Comparison of ENCODE assay signal across 8 cellular contexts in the genomic region with DNA sequence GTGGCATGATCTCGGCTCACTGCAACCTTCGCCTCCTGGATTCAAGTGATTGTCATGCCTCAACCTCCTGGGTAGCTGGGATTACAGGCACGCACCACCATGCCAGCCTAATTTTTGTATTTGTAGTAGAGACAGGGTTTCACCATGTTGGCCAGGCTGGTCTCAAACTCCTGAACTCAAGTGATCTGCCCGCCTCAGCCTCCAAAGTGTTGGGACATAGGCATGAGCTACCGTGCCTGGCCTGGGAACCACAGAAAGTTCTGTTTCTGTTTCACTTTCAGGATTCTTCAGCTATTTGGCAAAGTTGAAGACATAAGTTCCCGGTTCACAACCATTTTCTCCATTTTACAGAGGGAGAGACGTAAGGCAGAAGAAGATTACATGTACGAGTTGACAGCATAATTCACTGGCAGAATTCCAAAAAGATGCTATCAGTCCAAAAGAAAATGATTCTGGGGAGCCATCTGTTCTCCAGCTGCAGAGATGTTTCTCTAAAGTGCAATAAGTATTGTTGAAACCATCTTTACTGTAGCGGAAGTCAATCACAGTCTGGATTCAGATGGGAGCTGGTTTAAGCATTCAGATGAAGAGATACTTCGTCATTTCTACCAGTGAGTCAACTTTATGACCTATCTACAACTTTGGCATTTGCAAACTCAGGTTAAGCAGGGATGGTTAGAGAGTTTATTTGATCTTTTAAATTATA. TPM values are rescaled to one million over a fixed set of nuclear protein-coding genes. Genes with fewer than 3 reads are reported as not detected.
DNase-seq lines count a peak whose midpoint lies in the region; ATAC-seq and TF ChIP-seq lines count a peak whose summit lies in the region.

No MANE protein-coding gene starts in this region.

- CTCF ChIA-PET in CD4-positive, alpha-beta T cell (lab: Charles Lee) = no interaction called here

- no peaks in the 10 kb centered on the region for H3K27me3 ChIP-seq in CD4-positive, alpha-beta T cell (ENCODE audit: control insufficient read depth, insufficient read depth, low read length)

- no peaks in the 10 kb centered on the region for H3K9me3 ChIP-seq in CD4-positive, alpha-beta T cell (ENCODE audit: control insufficient read depth, low read length)

- ATAC-seq in CD4-positive, alpha-beta T cell (ENCODE audit: poor library complexity) = peak; percentile 59
- no peak for ATAC-seq in naive thymus-derived CD8-positive, alpha-beta T cell
- no peak for ATAC-seq in GM21367 (IDR thresholded peaks at IDR 0.05; ENCODE audit: unreplicated experiment)
- ATAC-seq in GM18858 (IDR thresholded peaks at IDR 0.05; ENCODE audit: unreplicated experiment) = no peak

- H3K36me3 Mint-ChIP-seq in CD4-positive, alpha-beta T cell (ENCODE audit: low read depth) = no peaks in the 10 kb centered on the region
- H3K36me3 Mint-ChIP-seq in activated naive CD4-positive, alpha-beta T cell treated with anti-CD3 and anti-CD28 coated beads, Interleukin-2, amount 50 U/mL, for 24 hours = no peaks in the 10 kb centered on the region
- no peaks in the 10 kb centered on the region for H3K36me3 Mint-ChIP-seq in naive thymus-derived CD8-positive, alpha-beta T cell

- peak overlapping the region; percentile 21 for H3K27ac Mint-ChIP-seq in CD4-positive, alpha-beta T cell
- peak overlapping the region; percentile 60 for H3K27ac Mint-ChIP-seq in activated naive CD4-positive, alpha-beta T cell treated with anti-CD3 and anti-CD28 coated beads, Interleukin-2, amount 50 U/mL, for 24 hours
- H3K27ac Mint-ChIP-seq in naive thymus-derived CD8-positive, alpha-beta T cell = peak overlapping the region in 4 of 10 donors; percentile 11 to 58 (median 41)

- DNase-seq in CD4-positive, alpha-beta T cell = no peak
- DNase-seq in LHCN-M2 (ENCODE audit: low read depth) (peak; percentile 19), D341Med (ENCODE audit: low spot score) (no peak), head of caudate nucleus (no peak)
- DNase-seq in naive thymus-derived CD8-positive, alpha-beta T cell = no peak

- TF ChIP-seq CTCF in CD4-positive, alpha-beta T cell (IDR thresholded peaks at IDR 0.05) = no peak

- H3K9me3 Mint-ChIP-seq in CD4-positive, alpha-beta T cell = no peaks in the 10 kb centered on the region
- no peaks in the 10 kb centered on the region for H3K9me3 Mint-ChIP-seq in activated naive CD4-positive, alpha-beta T cell treated with anti-CD3 and anti-CD28 coated beads, Interleukin-2, amount 50 U/mL, for 24 hours
- no peaks in the 10 kb centered on the region for H3K9me3 Mint-ChIP-seq in naive thymus-derived CD8-positive, alpha-beta T cell

- H3K4me3 Mint-ChIP-seq in CD4-positive, alpha-beta T cell = peak overlapping the region; percentile 37
- peak overlapping the region; percentile 72 for H3K4me3 Mint-ChIP-seq in activated naive CD4-positive, alpha-beta T cell treated with anti-CD3 and anti-CD28 coated beads, Interleukin-2, amount 50 U/mL, for 24 hours
- peak overlapping the region in 7 of 10 donors; percentile 2 to 63 (median 21) for H3K4me3 Mint-ChIP-seq in naive thymus-derived CD8-positive, alpha-beta T cell

- intact Hi-C loops in CD4-positive, alpha-beta T cell (cut with DNase I, micrococcal nuclease) = no loop called here
- intact Hi-C loops in head of caudate nucleus (cut with DNase I) = no loop called here

- POLR2A ChIA-PET in CD4-positive, alpha-beta T cell (lab: Charles Lee) = interaction anchor here (0.6 to 2.5 kb wide), 2 partner anchors 8 kb away, joined by 5 to 18 read pairs; partner anchors contain the start of gene RNF34
- POLR2A ChIA-PET in naive thymus-derived CD8-positive, alpha-beta T cell (lab: Charles Lee) = interaction anchor here (0.6 kb wide), 1 partner anchor 21 kb away, joined by 6 read pairs; no protein-coding TSS in a partner anchor

- H3K4me1 Mint-ChIP-seq in CD4-positive, alpha-beta T cell (ENCODE audit: low read depth) = peaks cover 10% of the 10 kb centered on the region
- peaks cover 11% of the 10 kb centered on the region for H3K4me1 Mint-ChIP-seq in activated naive CD4-positive, alpha-beta T cell treated with anti-CD3 and anti-CD28 coated beads, Interleukin-2, amount 50 U/mL, for 24 hours
- peaks cover 2 to 10% (median 6%) of the 10 kb centered on the region in 4 donors for H3K4me1 Mint-ChIP-seq in naive thymus-derived CD8-positive, alpha-beta T cell

- no peaks in the 10 kb centered on the region for H3K27me3 Mint-ChIP-seq in CD4-positive, alpha-beta T cell
- H3K27me3 Mint-ChIP-seq in activated naive CD4-positive, alpha-beta T cell treated with anti-CD3 and anti-CD28 coated beads, Interleukin-2, amount 50 U/mL, for 24 hours = no peaks in the 10 kb centered on the region
- no peaks in the 10 kb centered on the region for H3K27me3 Mint-ChIP-seq in naive thymus-derived CD8-positive, alpha-beta T cell

- H3K27ac ChIP-seq in CD4-positive, alpha-beta T cell (ENCODE audit: low read depth, low read length) = no peak overlapping the region

RNA-seq across cellular contexts. Expression of gene RNF34, which starts 8.1 kb away (rescaled TPM):
- 10 to 100 TPM; 60.6 to 63.1 TPM for total RNA-seq in CD4-positive, alpha-beta T cell
- total RNA-seq in LHCN-M2 (2014; rRNA removed) = 49.5 and 59.9 TPM in 2 replicates
- polyA plus RNA-seq in LHCN-M2 (2012) = 30.0 TPM
- 10 to 100 TPM; 74.8 to 77.1 TPM for total RNA-seq in naive thymus-derived CD8-positive, alpha-beta T cell
- polyA plus RNA-seq in naive thymus-derived CD8-positive, alpha-beta T cell = 10 to 100 TPM; 34.5 to 49.0 (median 36.2) TPM

RNA-seq across cellular contexts. Expression of gene ANAPC5, which starts 39.6 kb away (rescaled TPM):
- 10 to 100 TPM; 88.2 to 96.2 TPM for total RNA-seq in CD4-positive, alpha-beta T cell
- total RNA-seq in LHCN-M2 (2014; rRNA removed) = 131 and 137 TPM in 2 replicates
- polyA plus RNA-seq in LHCN-M2 (2012) = 64.3 TPM
- 100 to 1,000 TPM; 133 to 148 TPM for total RNA-seq in naive thymus-derived CD8-positive, alpha-beta T cell
- 100 to 1,000 TPM in 2 of 3 donors, 10 to 100 TPM in 1; 91.2 to 150 (median 135) TPM for polyA plus RNA-seq in naive thymus-derived CD8-positive, alpha-beta T cell

Comparison
In these comparisons a context has a peak if more than half of its experiments do, and no peak if none do; other contexts are left out.
1. H3K4me3 Mint-ChIP-seq: peak in every context shown above with its lines; median percentile 72 in activated naive CD4-positive, alpha-beta T cell treated with anti-CD3 and anti-CD28 coated beads, Interleukin-2, amount 50 U/mL, for 24 hours; 37 in CD4-positive, alpha-beta T cell; 21 in naive thymus-derived CD8-positive, alpha-beta T cell.